ENCODE assay signal across 24 cellular contexts in the genomic region with DNA sequence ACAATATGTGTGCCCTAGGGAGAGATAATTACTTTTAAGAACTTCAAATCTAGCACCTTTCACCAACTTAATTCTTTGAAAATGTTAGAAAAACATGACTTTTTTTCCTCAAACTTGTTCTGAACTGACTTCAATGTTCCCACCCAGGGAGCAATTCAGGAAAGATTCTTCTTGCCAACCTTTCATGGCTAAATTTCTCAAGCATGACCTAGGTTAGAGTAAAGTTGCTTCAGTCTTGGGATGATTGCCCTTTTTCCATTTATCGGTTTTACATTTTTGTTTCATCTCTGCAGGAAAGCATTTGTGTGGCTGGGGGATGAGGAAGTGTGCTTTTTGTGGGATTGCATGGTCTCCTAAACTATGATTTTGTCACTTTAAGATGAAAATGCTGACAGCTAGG.
"Had no signal": no experiment of that assay in that cellular context is flagged by ENCODE, and none has a peak within 500 bp of the region (broad histone marks: within the 10 kb centered on the region; RNA-seq: fewer than 3 reads in every experiment).

No MANE protein-coding gene starts in this region.

- H3K4me3 Mint-ChIP-seq: IgD-negative memory B cell had no signal

- H3K27ac Mint-ChIP-seq: IgD-negative memory B cell had no signal

- H3K36me3 Mint-ChIP-seq: IgD-negative memory B cell had no signal

- H3K4me3 ChIP-seq: PC-9, Peyer's patch, SJCRH30 had no signal

- ATAC-seq: Right ventricle myocardium inferior, SK-N-SH treated with all-trans-retinoic acid at 6 μM for 48 hours had no signal

- DNase-seq: KBM-7, NCI-H1048, NCI-H1105, NCI-H1417 treated with DMSO at 0.1 percent for 48 hours, NCI-H146, NCI-H1694 treated with DMSO at 0.1 percent for 48 hours, NCI-H1930, NCI-H2081, NCI-H2107, NCI-H226, NCI-H446, NCI-H510A, NCI-H524 treated with DMSO at 0.1 percent for 48 hours, NCI-H69, NCI-H774, OCI-M1, PC-9, Peyer's patch, SHP77 treated with DMSO at 0.1 percent for 48 hours, SJCRH30, T-helper 1 cell had no signal
